7 cellular contexts compared by ENCODE assay signal in the genomic region with DNA sequence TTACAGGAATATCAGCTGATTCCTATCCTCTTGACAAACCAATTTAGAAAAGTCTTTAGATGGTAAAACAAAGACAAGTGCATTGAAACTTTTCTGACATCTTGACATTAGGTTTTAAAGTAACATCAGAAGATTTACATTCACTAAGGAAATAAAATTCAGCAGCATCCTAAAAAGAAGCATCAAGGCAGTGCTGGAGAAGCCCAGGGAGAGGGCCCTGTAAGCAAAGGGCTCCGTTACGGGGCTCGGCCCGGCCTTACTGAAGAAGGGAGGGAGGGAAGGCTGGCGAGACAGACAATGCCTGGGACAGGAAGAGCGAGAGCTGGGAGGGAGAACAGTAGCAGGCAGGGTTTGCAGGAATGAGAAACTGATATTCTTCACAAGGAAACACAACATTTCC.
"Had no signal": no experiment of that assay in that cellular context is flagged by ENCODE, and none has a peak within 500 bp of the region (broad histone marks: within the 10 kb centered on the region; RNA-seq: fewer than 3 reads in every experiment).

No MANE protein-coding gene starts in this region.

- ATAC-seq: HCT116 had no signal

- DNase-seq: GM23248, GOT3, H7, IMR-90, KBM-7 had no signal

- H3K27ac ChIP-seq: GM23248 had no signal

- H3K4me1 ChIP-seq: HAP-1 had no signal

- H3K4me3 ChIP-seq: GM23248, HAP-1 had no signal

- H3K9me3 ChIP-seq: HAP-1 had no signal
